In the genomic region with DNA sequence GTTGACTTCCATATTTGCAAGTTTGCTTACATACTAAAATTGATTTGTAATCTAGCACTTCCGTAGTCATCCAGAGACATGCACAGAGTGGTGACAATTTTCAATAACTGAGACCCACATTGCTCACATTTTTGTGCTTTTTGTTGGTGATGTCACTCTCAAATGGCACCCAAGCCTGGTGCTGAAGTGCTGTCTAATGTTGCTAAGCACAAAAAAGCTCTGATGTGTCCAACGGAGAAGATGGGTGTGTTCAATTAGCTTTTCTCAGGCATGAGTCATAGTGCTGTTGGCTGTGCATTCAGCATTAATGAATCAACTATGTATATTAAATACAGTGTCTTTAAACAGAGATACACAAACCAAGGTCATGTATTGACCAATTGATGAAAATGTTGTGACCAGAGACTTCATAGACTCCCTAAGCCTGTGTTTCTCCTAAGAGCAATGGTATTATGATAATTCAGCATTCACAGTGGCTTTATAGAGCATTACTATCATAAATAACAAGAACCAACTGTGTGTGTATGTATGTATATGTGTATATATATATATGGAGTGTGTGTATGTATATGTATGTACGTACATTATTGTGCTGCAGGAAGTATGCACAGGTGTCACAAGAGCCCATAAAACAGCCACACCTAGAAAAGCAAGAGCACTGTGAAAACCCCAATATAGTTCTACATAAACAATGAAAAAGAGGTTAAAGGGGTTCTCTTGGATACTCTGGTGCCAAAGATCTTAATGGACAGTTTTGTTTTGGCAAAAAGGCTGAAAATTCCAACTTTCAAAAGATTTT, we compare ENCODE assay signal across 19 cellular contexts. TPM values are rescaled to one million over a fixed set of nuclear protein-coding genes. Genes with fewer than 3 reads are reported as not detected.
DNase-seq lines count a peak whose midpoint lies in the region; ATAC-seq, FAIRE-seq and TF ChIP-seq lines count a peak whose summit lies in the region.
"Had no signal": no experiment of that assay in that cellular context is flagged by ENCODE, and none has a peak within 500 bp of the region (broad histone marks: within the 10 kb centered on the region; RNA-seq: fewer than 3 reads in every experiment).

No MANE protein-coding gene starts in this region.

- H3K27ac ChIP-seq in PC-9: no peak overlapping the region

- H3K36me3 ChIP-seq in PC-9 (ENCODE audit: low read depth): no peaks in the 10 kb centered on the region
- no peaks in the 10 kb centered on the region for H3K36me3 ChIP-seq in bronchial epithelial cell (ENCODE audit: control insufficient read depth, insufficient read depth, low read length)

- H3K4me3 ChIP-seq in PC-9: no peak overlapping the region
- H3K4me3 ChIP-seq in bronchial epithelial cell (ENCODE audit: low read depth, low read length): no peak overlapping the region
- H3K4me3 ChIP-seq: GM23338 had no signal

- no peaks in the 10 kb centered on the region for H3F3A ChIP-seq in PC-9 (ENCODE audit: insufficient read depth, low read depth)

- H3K27me3 ChIP-seq in PC-9 (ENCODE audit: insufficient read depth, low read depth) (no peaks in the 10 kb centered on the region), bronchial epithelial cell (ENCODE audit: control insufficient read depth, insufficient read depth, low read length) (no peaks in the 10 kb centered on the region)

- POLR2A ChIA-PET in PC-9 (lab: Charles Lee; ENCODE audit: unreplicated experiment): no interaction called here

- no peak overlapping the region for H3K4me2 ChIP-seq in PC-9
- H3K4me2 ChIP-seq: GM23338, SK-N-SH had no signal

- H3K9me2 ChIP-seq in PC-9 (ENCODE audit: insufficient read depth): no peaks in the 10 kb centered on the region
- H3K9me2 ChIP-seq: SK-N-SH had no signal

- CTCF ChIA-PET in PC-9 (lab: Charles Lee): no interaction called here

- peak; percentile 10 for DNase-seq in H4 (ENCODE audit: low spot score)
- DNase-seq in PC-9: peak; percentile 3 to 74
- DNase-seq in bronchial epithelial cell (ENCODE audit: low read depth): peak; percentile 78
- DNase-seq in kidney tubule cell (ENCODE audit: low spot score): peak; percentile 2
- DNase-seq in Ammon's horn (ENCODE audit: low spot score): no peak
- no peak for DNase-seq in DMS114 treated with DMSO at 0.1 percent for 48 hours (lab: John Stamatoyannopoulos, UW; ENCODE audit: unreplicated experiment)
- no peak for DNase-seq in NCI-H82 treated with DMSO at 0.1 percent for 48 hours (lab: John Stamatoyannopoulos, UW; ENCODE audit: unreplicated experiment)
- DNase-seq: COR-L47, DMS79, KG1, NCI-H1048, NCI-H146, NCI-H2107, NCI-H446, SK-N-SH had no signal

- H3K79me2 ChIP-seq in PC-9 (ENCODE audit: low read depth): no peaks in the 10 kb centered on the region

- intact Hi-C loops in PC-9 (cut with micrococcal nuclease; ENCODE audit: unreplicated experiment): no loop called here

- no peaks in the 10 kb centered on the region for H3K9me3 ChIP-seq in PC-9 (ENCODE audit: insufficient read depth, low read depth)

- no peak for TF ChIP-seq CTCF in PC-9 (conservative IDR thresholded peaks at IDR 0.05)
- no peak for TF ChIP-seq CTCF in bronchial epithelial cell (IDR thresholded peaks at IDR 0.05; ENCODE audit: insufficient read depth, low read length, severe bottlenecking)

- no peak for ATAC-seq in GM21528 (IDR thresholded peaks at IDR 0.05; ENCODE audit: low FRiP score, unreplicated experiment)
- ATAC-seq: GM23338, Right ventricle myocardium inferior had no signal

- no peak overlapping the region for H2AFZ ChIP-seq in PC-9
- H2AFZ ChIP-seq: GM23338 had no signal

- H4K20me1 ChIP-seq in PC-9 (ENCODE audit: insufficient read depth): no peaks in the 10 kb centered on the region

- no TSS peak for BruUV-seq in PC-9 (replicated peaks; lab: Mats Ljungman, UMichigan)

- no peak for FAIRE-seq in bronchial epithelial cell (lab: Jason Lieb, UNC)

- peaks cover 10% of the 10 kb centered on the region; the same call in 1 of the 2 replicates for H3K4me1 ChIP-seq in PC-9 (replicated peaks; ENCODE audit: insufficient read depth)

RNA-seq across cellular contexts. Expression of a gene that starts 31.1 kb away (rescaled TPM):
- total RNA-seq in H4 (2014; rRNA removed; shearing (Covaris generic)): 296 and 316 TPM in 2 replicates
- total RNA-seq in PC-9 (2021) (0.93 and 1.2 TPM in 2 replicates), bronchial epithelial cell (0.26 TPM in 2 replicates)
- total RNA-seq: GM23338; Right ventricle myocardium inferior; T-helper 1 cell treated with Interleukin-12 subunit alpha and Interleukin-12 subunit beta and Interleukin-4 antibody, amounts not matched to agents 30 ng/mL and 1 ng/mL, for 36 hours had no signal

Comparison
In these comparisons a context has a peak if more than half of its experiments do, and no peak if none do; other contexts are left out.
1. DNase-seq: peak in H4 (single experiment), PC-9 (2 of 2), bronchial epithelial cell (single experiment) and kidney tubule cell (single experiment); none in Ammon's horn (single experiment), DMS114 treated with DMSO at 0.1 percent for 48 hours (single experiment) and NCI-H82 treated with DMSO at 0.1 percent for 48 hours (single experiment).
2. RNA of a gene that starts 31.1 kb away (total RNA-seq): 296 to 316 TPM in H4; 0.93 to 1.2 TPM in PC-9 and 0.26 TPM in bronchial epithelial cell; every median in the first group is over 100 times any median in the second.